ENCODE assay signal across 10 cellular contexts in genomic region chr20:45312241-45312640, GRCh38. TPM values are rescaled to one million over a fixed set of nuclear protein-coding genes. Genes with fewer than 3 reads are reported as not detected.
DNase-seq lines count a peak whose midpoint lies in the region; ATAC-seq and TF ChIP-seq lines count a peak whose summit lies in the region.
"Had no signal": no experiment of that assay in that cellular context is flagged by ENCODE, and none has a peak within 500 bp of the region (broad histone marks: within the 10 kb centered on the region; RNA-seq: fewer than 3 reads in every experiment).

No MANE protein-coding gene starts in this region.

- no peak overlapping the region for H4K5ac ChIP-seq in mesendoderm (ENCODE audit: low read length)

- H3K9me2 ChIP-seq in GM23338 (ENCODE audit: insufficient read depth): no peaks in the 10 kb centered on the region

- H3K9me3 Mint-ChIP-seq in GM23338 (no peaks in the 10 kb centered on the region; the same call in 2 of the 3 replicates), WTC11 (no peaks in the 10 kb centered on the region)

- H3K4me2 ChIP-seq in GM23338: peak overlapping the region; percentile 76
- peak overlapping the region; percentile 63 for H3K4me2 ChIP-seq in mesendoderm (ENCODE audit: low read length)

- no peak overlapping the region for H4K8ac ChIP-seq in mesendoderm (ENCODE audit: low read depth, low read length)

- H3K27ac ChIP-seq in GM23338 (ENCODE audit: low read depth) (no peak overlapping the region), mesendoderm (ENCODE audit: low read depth, low read length) (no peak overlapping the region)

- H3K36me3 ChIP-seq in GM23338 (ENCODE audit: insufficient read depth) (no peaks in the 10 kb centered on the region), mesendoderm (ENCODE audit: control insufficient read depth, insufficient read depth, low read length) (no peaks in the 10 kb centered on the region)

- CTCF ChIA-PET in WTC11 (lab: Charles Lee): interaction anchor here (0.6 to 3.3 kb wide), 55 partner anchors 8 to 623 kb away, joined by 3 to 61 read pairs (median 4); partner anchors contain the start of genes PIGT, SDC4, SYS1 and TP53TG5

- H2BK5ac ChIP-seq in mesendoderm (ENCODE audit: low read length): no peak overlapping the region

- H3K4me3 ChIP-seq in GM23338: peak overlapping the region; percentile 65
- H3K4me3 ChIP-seq in mesendoderm (ENCODE audit: low read length): no peak overlapping the region

- peak overlapping the region; percentile 98 for H2AFZ ChIP-seq in GM23338

- H3K56ac ChIP-seq in mesendoderm (ENCODE audit: low read length): peak overlapping the region; percentile 0

- ATAC-seq in GM23338 (peak; percentile 40), WTC11 (no peak), GM21390 (IDR thresholded peaks at IDR 0.05; ENCODE audit: unreplicated experiment) (no peak)

- no peak overlapping the region for H3K4ac ChIP-seq in mesendoderm (ENCODE audit: low read depth, low read length)

- no peak overlapping the region for H2AK5ac ChIP-seq in mesendoderm (ENCODE audit: low read length)

- H3K4me1 ChIP-seq in GM23338 (ENCODE audit: insufficient read depth): peaks cover 10% of the 10 kb centered on the region; the same call in 1 of the 2 replicates
- no peaks in the 10 kb centered on the region for H3K4me1 ChIP-seq in mesendoderm (ENCODE audit: control insufficient read depth, low read depth, low read length)
- H3K4me1 ChIP-seq: Caco-2 had no signal

- DNase-seq in GM23338 (ENCODE audit: low spot score) (peak; percentile 65), WTC11 (ENCODE audit: low spot score) (no peak), mesendoderm (no peak), hippocampal formation (lab: John Stamatoyannopoulos, UW) (no peak), D341Med (ENCODE audit: low spot score) (no peak)
- DNase-seq: NCI-H1417 treated with DMSO at 0.1 percent for 48 hours had no signal

- no peak overlapping the region for H3K9ac ChIP-seq in mesendoderm (ENCODE audit: low read length)

- no peak for TF ChIP-seq CTCF in GM23338 (conservative IDR thresholded peaks at IDR 0.05; ENCODE audit: low read depth in 2 of 2)
- TF ChIP-seq CTCF in WTC11 (IDR thresholded peaks at IDR 0.05): no peak

- H2BK120ac ChIP-seq in mesendoderm (ENCODE audit: low read depth, low read length): no peak overlapping the region

- H3K36me3 Mint-ChIP-seq in GM23338 (ENCODE audit: low read depth): peaks cover 2% of the 10 kb centered on the region; the same call in 1 of the 3 replicates
- H3K36me3 Mint-ChIP-seq in WTC11: no peaks in the 10 kb centered on the region

- H3K27ac Mint-ChIP-seq in GM23338 (no peak overlapping the region), WTC11 (no peak overlapping the region)

- H3K27me3 ChIP-seq in GM23338 (ENCODE audit: insufficient read depth) (peaks cover 12% of the 10 kb centered on the region; the same call in 1 of the 2 replicates), mesendoderm (ENCODE audit: insufficient read depth, low read length, poor library complexity) (no peaks in the 10 kb centered on the region)

- H3K79me2 ChIP-seq in GM23338 (replicated peaks; ENCODE audit: insufficient read depth) (no peaks in the 10 kb centered on the region), mesendoderm (ENCODE audit: control insufficient read depth, insufficient read depth, low read length) (no peaks in the 10 kb centered on the region)

- H3K4me1 Mint-ChIP-seq in GM23338: peaks cover 11% of the 10 kb centered on the region; the same call in 2 of the 3 replicates
- H3K4me1 Mint-ChIP-seq in WTC11: peaks cover 15% of the 10 kb centered on the region

- H4K20me1 ChIP-seq in GM23338 (replicated peaks; ENCODE audit: insufficient read depth): no peaks in the 10 kb centered on the region; the same call in 1 of the 2 replicates

- no peak overlapping the region for H3K18ac ChIP-seq in mesendoderm (ENCODE audit: low read length)

- H2BK15ac ChIP-seq in mesendoderm (replicated peaks; ENCODE audit: low read depth): no peak overlapping the region

- peak overlapping the region; percentile 47; the same call in 1 of the 3 replicates for H3K4me3 Mint-ChIP-seq in GM23338
- H3K4me3 Mint-ChIP-seq in WTC11: peak overlapping the region; percentile 63

- H3F3A ChIP-seq in GM23338 (replicated peaks; ENCODE audit: low read depth): no peaks in the 10 kb centered on the region

- H3K79me1 ChIP-seq in mesendoderm (ENCODE audit: low read length): no peaks in the 10 kb centered on the region

- no CpG with 5 or more reads among the region's 21 CpGs for WGBS in mesendoderm (ENCODE audit: extremely low coverage, insufficient coverage, low lambda C conversion rate)

- peaks cover 23% of the 10 kb centered on the region for H3K27me3 Mint-ChIP-seq in GM23338 (ENCODE audit: insufficient read depth, low read depth, poor library complexity)
- peaks cover 33% of the 10 kb centered on the region for H3K27me3 Mint-ChIP-seq in WTC11 (ENCODE audit: low read depth)

- no peak overlapping the region for H3K23ac ChIP-seq in mesendoderm (ENCODE audit: low read length)

- POLR2A ChIA-PET in WTC11 (lab: Charles Lee): interaction anchor here (1.0 to 1.1 kb wide), 2 partner anchors 11 to 19 kb away, joined by 3 to 4 read pairs; no protein-coding TSS in a partner anchor

TF ChIP-seq in GM23338, 12 proteins besides CTCF, POLR2A, EP300 and RAD21:
- TF ChIP-seq STAT1 (IDR thresholded peaks at IDR 0.05; ENCODE audit: unreplicated experiment): no peak
- TF ChIP-seq POLR2AphosphoS5 (IDR thresholded peaks at IDR 0.05; ENCODE audit: low read depth): no peak
- no peak for TF ChIP-seq EZH2 (IDR thresholded peaks at IDR 0.05; ENCODE audit: low read depth, unreplicated experiment)
- TF ChIP-seq ZNF331 (CRISPR knock-in tag; IDR thresholded peaks at IDR 0.05; ENCODE audit: low read depth): no peak
- TF ChIP-seq ETS1 (IDR thresholded peaks at IDR 0.05): no peak
- TF ChIP-seq EZH2phosphoT487 (IDR thresholded peaks at IDR 0.05; ENCODE audit: unreplicated experiment): no peak
TF ChIP-seq in GM23338: peak in this region for 0.

TF ChIP-seq in WTC11, 78 proteins besides CTCF, POLR2A, EP300 and RAD21:
- no peak for TF ChIP-seq OVOL2 (CRISPR knock-in tag; IDR thresholded peaks at IDR 0.05; ENCODE audit: borderline replicate concordance)
- TF ChIP-seq GTF2I (CRISPR knock-in tag; conservative IDR thresholded peaks at IDR 0.05): no peak
- no peak for TF ChIP-seq ZNF263 (CRISPR knock-in tag; IDR thresholded peaks at IDR 0.05; ENCODE audit: low read depth)
- TF ChIP-seq PRDM15 (CRISPR knock-in tag; IDR thresholded peaks at IDR 0.05): peak; percentile 62
TF ChIP-seq in WTC11: peak in this region for 1.

RNA-seq across cellular contexts. Expression of gene MATN4, which starts 4.1 kb away (rescaled TPM):
- 4.2 and 5.1 TPM in 2 replicates for total RNA-seq in GM23338 (2014; rRNA removed; shearing (Covaris generic))
- 3.3 and 4.0 TPM in 2 replicates for polyA plus RNA-seq in GM23338 (2016; fragmentation: Nextera tagmentation; extraction: Ambion mirVana)
- total RNA-seq in WTC11 (2021): 1.9 to 2.5 TPM (median 2.2 TPM) in 3 replicates
- polyA plus RNA-seq in mesendoderm (2013, experiment 1 of 2): 0.98 TPM
- 1.0 TPM for polyA plus RNA-seq in mesendoderm (2013, experiment 2 of 2)
- total RNA-seq: Caco-2, HT1080 had no signal

RNA-seq across cellular contexts. Expression of gene RBPJL, which starts 5.6 kb away (rescaled TPM):
- total RNA-seq in GM23338 (2014; rRNA removed; shearing (Covaris generic)): 0.66 and 1.4 TPM in 2 replicates
- 0.42 and 0.44 TPM in 2 replicates for polyA plus RNA-seq in GM23338 (2016; fragmentation: Nextera tagmentation; extraction: Ambion mirVana)
- total RNA-seq in WTC11 (2021): 0.78 to 0.85 TPM (median 0.80 TPM) in 3 replicates
- polyA plus RNA-seq in mesendoderm (2013, experiment 1 of 2): 0.25 TPM
- polyA plus RNA-seq in mesendoderm (2013, experiment 2 of 2): 0.24 TPM
- total RNA-seq: A673, Caco-2, HT1080 had no signal

RNA-seq across cellular contexts. Expression of gene SDC4, which starts 36.0 kb away (rescaled TPM):
- total RNA-seq in GM23338 (2014; rRNA removed; shearing (Covaris generic)): 35.4 and 39.9 TPM in 2 replicates
- 28.5 and 29.7 TPM in 2 replicates for polyA plus RNA-seq in GM23338 (2016; fragmentation: Nextera tagmentation; extraction: Ambion mirVana)
- 64.0 to 69.6 TPM (median 69.5 TPM) in 3 replicates for total RNA-seq in WTC11 (2021)
- 33.0 TPM for polyA plus RNA-seq in mesendoderm (2013, experiment 1 of 2)
- 33.2 TPM for polyA plus RNA-seq in mesendoderm (2013, experiment 2 of 2)

RNA-seq across cellular contexts. Expression of gene SYS1, which starts 50.7 kb away (rescaled TPM):
- 12.5 and 21.5 TPM in 2 replicates for total RNA-seq in GM23338 (2014; rRNA removed; shearing (Covaris generic))
- 6.9 and 7.9 TPM in 2 replicates for polyA plus RNA-seq in GM23338 (2016; fragmentation: Nextera tagmentation; extraction: Ambion mirVana)
- 15.4 to 20.1 TPM (median 16.4 TPM) in 3 replicates for total RNA-seq in WTC11 (2021)
- polyA plus RNA-seq in mesendoderm (2013, experiment 1 of 2): 13.8 TPM
- 13.5 TPM for polyA plus RNA-seq in mesendoderm (2013, experiment 2 of 2)

RNA-seq across cellular contexts. Expression of gene SLPI, which starts 57.9 kb away (rescaled TPM):
- total RNA-seq in GM23338 (2014; rRNA removed; shearing (Covaris generic)): not detected in 2 replicates
- polyA plus RNA-seq in GM23338 (2016; fragmentation: Nextera tagmentation; extraction: Ambion mirVana): not detected in 2 replicates
- total RNA-seq in WTC11 (2021): 0.60 to 0.78 TPM (median 0.74 TPM) in 3 replicates
- not detected for polyA plus RNA-seq in mesendoderm (2013, experiment 1 of 2)
- 0.08 TPM for polyA plus RNA-seq in mesendoderm (2013, experiment 2 of 2)
- total RNA-seq: A673, HT1080 had no signal
